26 cellular contexts compared by ENCODE assay signal in genomic region chr1:113797472-113797871, GRCh38.
"Had no signal": no experiment of that assay in that cellular context is flagged by ENCODE, and none has a peak within 500 bp of the region (broad histone marks: within the 10 kb centered on the region; RNA-seq: fewer than 3 reads in every experiment).

No MANE protein-coding gene starts in this region.

- H3K4me3 Mint-ChIP-seq: activated CD4-positive, alpha-beta memory T cell treated with anti-CD3 and anti-CD28 coated beads for 36 hours; activated T-cell treated with anti-CD3 and anti-CD28 coated beads, Interleukin-2, amount 50 U/mL, for 4 hours; effector memory CD8-positive, alpha-beta T cell; nephron; T-helper 1 cell treated with Interleukin-12 subunit alpha and Interleukin-12 subunit beta and Interleukin-4 antibody, amounts not matched to agents 30 μg/mL and 1 μg/mL, for 36 hours had no signal

- ATAC-seq: activated T-cell treated with anti-CD3 and anti-CD28 coated beads, Interleukin-2, amount 50 U/mL, for 4 hours; body of pancreas; effector memory CD8-positive, alpha-beta T cell; esophagus mucosa; heart right ventricle; left lung; lower lobe of right lung; right lobe of liver had no signal

- H3K4me3 ChIP-seq: adrenal gland, body of pancreas, cardiac muscle cell, heart right ventricle, left lung, lower lobe of right lung, right lobe of liver, tibial nerve had no signal

- H3K9me3 ChIP-seq: adrenal gland, body of pancreas, heart right ventricle, left lung, lower lobe of right lung, neutrophil, right lobe of liver, tibial nerve had no signal

- H3K27ac Mint-ChIP-seq: activated CD4-positive, alpha-beta memory T cell treated with anti-CD3 and anti-CD28 coated beads for 36 hours; activated T-helper 2 cell treated with anti-CD3 and anti-CD28 coated beads, Interferon-gamma antibody, Interleukin-2, Interleukin-4, amounts not matched to agents 10 μg/mL and 5 μg/mL and 100 μg/mL, durations not matched to agents 14 hours and 24 hours and 36 hours; effector memory CD8-positive, alpha-beta T cell; nephron; T-helper 1 cell treated with Interleukin-12 subunit alpha and Interleukin-12 subunit beta and Interleukin-4 antibody, amounts not matched to agents 30 μg/mL and 1 μg/mL, for 36 hours had no signal

- H3K27me3 Mint-ChIP-seq: activated CD4-positive, alpha-beta memory T cell treated with anti-CD3 and anti-CD28 coated beads for 36 hours; activated naive CD4-positive, alpha-beta T cell treated with anti-CD3 and anti-CD28 coated beads, Interleukin-2, amount 50 U/mL, for 24 hours; effector memory CD8-positive, alpha-beta T cell had no signal

- H3K27ac ChIP-seq: adrenal gland, cardiac muscle cell, heart right ventricle, left lung, lower lobe of right lung, neutrophil, right lobe of liver, tibial nerve, VCaP had no signal

- H3K9me3 Mint-ChIP-seq: activated CD4-positive, alpha-beta memory T cell treated with anti-CD3 and anti-CD28 coated beads for 36 hours; activated naive CD4-positive, alpha-beta T cell treated with anti-CD3 and anti-CD28 coated beads, Interleukin-2, amount 50 U/mL, for 24 hours; activated T-cell treated with anti-CD3 and anti-CD28 coated beads, Interleukin-2, amount 50 U/mL, for 4 hours; effector memory CD8-positive, alpha-beta T cell; nephron; T-helper 1 cell treated with Interleukin-12 subunit alpha and Interleukin-12 subunit beta and Interleukin-4 antibody, amounts not matched to agents 30 μg/mL and 1 μg/mL, for 36 hours had no signal

- DNase-seq: activated CD4-positive, alpha-beta memory T cell treated with anti-CD3 and anti-CD28 coated beads for 36 hours; activated CD4-positive, alpha-beta T cell treated with anti-CD3 and anti-CD28 coated beads for 48 hours; activated T-cell treated with anti-CD3 and anti-CD28 coated beads, Interleukin-2, amount 50 U/mL, for 4 hours; adrenal gland; aorta; body of pancreas; cortex of kidney; effector memory CD8-positive, alpha-beta T cell; foreskin fibroblast; heart right ventricle; left lung; lower lobe of right lung; mesendoderm; right lobe of liver; stimulated activated CD4-positive, alpha-beta T cell treated with anti-CD3 and anti-CD28 coated beads, Interleukin-2, amount 100 ng/mL, for 48 hours; stimulated activated naive CD4-positive, alpha-beta T cell treated with Interleukin-2 at 50 U/mL for 16 hours; T-helper 9 cell had no signal

- H3K27me3 ChIP-seq: adrenal gland, body of pancreas, cardiac muscle cell, heart right ventricle, left lung, neutrophil, right lobe of liver, tibial nerve had no signal
